Comparison of ENCODE assay signal across 13 cellular contexts in the genomic region with DNA sequence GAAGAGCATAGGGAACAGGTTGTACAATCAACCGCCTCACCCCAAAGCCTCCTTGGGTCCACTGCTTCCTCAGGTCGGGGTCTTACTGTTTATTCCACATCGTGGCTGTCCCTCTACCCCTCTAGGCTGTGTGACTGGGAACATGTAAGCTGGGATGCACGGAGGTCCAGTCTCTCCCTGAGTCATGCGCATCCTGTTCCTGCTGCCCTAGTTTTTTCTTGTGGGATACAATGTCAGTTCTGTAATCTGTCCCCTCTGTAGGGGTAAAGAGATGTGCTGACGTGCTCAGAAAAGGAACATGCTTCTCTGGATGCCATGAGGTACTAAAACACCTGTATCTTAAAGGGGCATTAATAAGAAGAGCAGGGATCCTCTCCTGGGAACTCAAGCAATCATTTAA.
DNase-seq lines count a peak whose midpoint lies in the region; ATAC-seq and TF ChIP-seq lines count a peak whose summit lies in the region.
"Had no signal": no experiment of that assay in that cellular context is flagged by ENCODE, and none has a peak within 500 bp of the region (broad histone marks: within the 10 kb centered on the region; RNA-seq: fewer than 3 reads in every experiment).

No MANE protein-coding gene starts in this region.

- BruUV-seq in Panc1 (replicated peaks; lab: Mats Ljungman, UMichigan): no TSS peak

- no peak overlapping the region for H3K4me3 ChIP-seq in Panc1 (ENCODE audit: low read depth in 2 of 2, low read length in 2 of 2)
- no peak overlapping the region for H3K4me3 ChIP-seq in osteoblast (ENCODE audit: insufficient read depth, low read length)
- H3K4me3 ChIP-seq: right lobe of liver, thyroid gland had no signal

- no peak overlapping the region for H3K4me2 ChIP-seq in osteoblast (ENCODE audit: insufficient read depth, low read length)

- H3K36me3 ChIP-seq in Panc1 (ENCODE audit: control insufficient read depth, insufficient read depth, low read length): peaks cover 11% of the 10 kb centered on the region
- peaks cover 28% of the 10 kb centered on the region for H3K36me3 ChIP-seq in osteoblast (ENCODE audit: insufficient read depth, low read length)
- H3K36me3 ChIP-seq: thyroid gland had no signal

- no peak overlapping the region for H3K4me3 Mint-ChIP-seq in endothelial cell (ENCODE audit: unreplicated experiment)

- TF ChIP-seq CTCF in Panc1 (IDR thresholded peaks at IDR 0.05) (no peak), endothelial cell (IDR thresholded peaks at IDR 0.05; ENCODE audit: unreplicated experiment) (no peak), osteoblast (IDR thresholded peaks at IDR 0.05; ENCODE audit: extremely low read depth, low read depth, low read length) (no peak), foreskin keratinocyte (conservative IDR thresholded peaks at IDR 0.05) (no peak)

- H3K27ac Mint-ChIP-seq in endothelial cell (ENCODE audit: unreplicated experiment): peak overlapping the region; percentile 94

- in situ Hi-C loops in Panc1 (cut with HindIII; ENCODE audit: low pct_unique_long_range_greater_than_20kb, low sequenced_read_pairs): no loop called here

- no peaks in the 10 kb centered on the region for H3K27me3 ChIP-seq in Panc1 (ENCODE audit: control insufficient read depth, insufficient read depth, low read length)
- H3K27me3 ChIP-seq in osteoblast (ENCODE audit: insufficient read depth, low read length): no peaks in the 10 kb centered on the region
- H3K27me3 ChIP-seq in foreskin keratinocyte: no peaks in the 10 kb centered on the region
- H3K27me3 ChIP-seq: right lobe of liver, thyroid gland had no signal

- H3K27me3 Mint-ChIP-seq in endothelial cell (ENCODE audit: unreplicated experiment): peaks cover 7% of the 10 kb centered on the region

- ATAC-seq in Panc1 (no peak), GM21447 (IDR thresholded peaks at IDR 0.05; ENCODE audit: unreplicated experiment) (no peak), foreskin keratinocyte (no peak), GM21526 (IDR thresholded peaks at IDR 0.05; ENCODE audit: low FRiP score, unreplicated experiment) (no peak)

- H3K9me3 Mint-ChIP-seq in endothelial cell (ENCODE audit: unreplicated experiment): no peaks in the 10 kb centered on the region

- H3K36me3 Mint-ChIP-seq in endothelial cell (ENCODE audit: low read depth, unreplicated experiment): peaks cover 22% of the 10 kb centered on the region

- intact Hi-C loops in Panc1 (cut with micrococcal nuclease; ENCODE audit: unreplicated experiment): no loop called here

- DNase-seq in Daoy (ENCODE audit: low read depth) (peak; percentile 43), Panc1 (ENCODE audit: low read depth, low spot score) (no peak), endothelial cell (ENCODE audit: low spot score) (no peak), osteoblast (ENCODE audit: insufficient read length, low spot score, missing footprints) (no peak), foreskin keratinocyte (no peak)
- DNase-seq in activated effector memory CD4-positive, alpha-beta T cell treated with Interleukin-2 at 50 U/mL for 16 hours: no peak
- DNase-seq: activated CD8-positive, alpha-beta memory T cell treated with anti-CD3 and anti-CD28 coated beads for 24 hours; OCI-M1; thyroid gland had no signal

- peaks cover 34% of the 10 kb centered on the region for H3K4me1 ChIP-seq in Panc1 (ENCODE audit: control insufficient read depth, insufficient read depth, low read length)
- no peaks in the 10 kb centered on the region for H3K4me1 ChIP-seq in osteoblast (ENCODE audit: insufficient read depth, low read length)
- peaks cover 12% of the 10 kb centered on the region for H3K4me1 ChIP-seq in foreskin keratinocyte

- H2AFZ ChIP-seq in osteoblast (ENCODE audit: low read length): no peak overlapping the region

- peaks cover 91% of the 10 kb centered on the region for H3K79me2 ChIP-seq in osteoblast (ENCODE audit: insufficient read depth, low read length)

- POLR2A ChIA-PET in Panc1 (lab: Charles Lee): interaction anchor here (0.6 kb wide), 1 partner anchor 686 kb away, joined by 3 read pairs; no protein-coding TSS in a partner anchor

- peaks cover 26% of the 10 kb centered on the region for H4K20me1 ChIP-seq in osteoblast (ENCODE audit: insufficient read depth, low read length)

- H3K4me1 Mint-ChIP-seq in endothelial cell (ENCODE audit: unreplicated experiment): peaks cover 66% of the 10 kb centered on the region

- CTCF ChIA-PET in Panc1 (lab: Charles Lee): no interaction called here

- H3K9me3 ChIP-seq in Panc1 (ENCODE audit: control insufficient read depth, insufficient read depth, low read depth, low read length) (no peaks in the 10 kb centered on the region), osteoblast (ENCODE audit: low read depth, low read length) (no peaks in the 10 kb centered on the region)
- H3K9me3 ChIP-seq: right lobe of liver, thyroid gland had no signal

- H3K27ac ChIP-seq in Panc1 (ENCODE audit: low read length) (peak overlapping the region; percentile 42; the same call in 1 of the 2 replicates), osteoblast (ENCODE audit: low read depth, low read length) (peak overlapping the region; percentile 34), foreskin keratinocyte (no peak overlapping the region)
- H3K27ac ChIP-seq: epithelial cell of prostate had no signal
